In genomic region chr3:186921578-186921977, GRCh38 we compare ENCODE assay signal across 27 cellular contexts.
"Had no signal": no experiment of that assay in that cellular context is flagged by ENCODE, and none has a peak within 500 bp of the region (broad histone marks: within the 10 kb centered on the region; RNA-seq: fewer than 3 reads in every experiment).

No MANE protein-coding gene starts in this region.

- H3K4me3 Mint-ChIP-seq: activated naive CD8-positive, alpha-beta T cell; activated T-cell treated with anti-CD3 and anti-CD28 coated beads, Interleukin-2, amount 50 U/mL, for 4 hours; central memory CD8-positive, alpha-beta T cell; endodermal cell; naive thymus-derived CD8-positive, alpha-beta T cell; stimulated activated effector memory CD8-positive, alpha-beta T cell treated with anti-CD3 and anti-CD28 coated beads, Interleukin-12 subunit alpha, Interleukin-12 subunit beta, amount 100 ng/mL, for 72 hours; stimulated activated naive CD8-positive, alpha-beta T cell treated with anti-CD3 and anti-CD28 coated beads, Interleukin-15, amount 100 ng/mL, for 72 hours; WTC11 had no signal

- DNase-seq: activated CD4-positive, alpha-beta T cell treated with anti-CD3 and anti-CD28 coated beads, Interleukin-2, amount 50 U/mL, for 48 hours; activated CD8-positive, alpha-beta memory T cell treated with anti-CD3 and anti-CD28 coated beads, Interleukin-2, amount 50 U/mL, for 48 hours; activated naive CD4-positive, alpha-beta T cell; activated T-cell treated with anti-CD3 and anti-CD28 coated beads, Interleukin-2, amount 50 U/mL, for 4 hours; adrenal gland; brain microvascular endothelial cell; endodermal cell; heart right ventricle; islet precursor cell; left colon; lower lobe of right lung; naive thymus-derived CD8-positive, alpha-beta T cell; right cardiac atrium; stimulated activated CD4-positive, alpha-beta T cell treated with anti-CD3 and anti-CD28 coated beads, Interleukin-1b, Interleukin-23, amount 100 ng/mL, for 48 hours; stimulated activated naive CD8-positive, alpha-beta T cell treated with anti-CD3 and anti-CD28 coated beads, Interleukin-15, amount 100 ng/mL, for 72 hours; T-helper 1 cell; tibial artery had no signal

- H3K9me3 Mint-ChIP-seq: activated T-cell treated with anti-CD3 and anti-CD28 coated beads, Interleukin-2, amount 50 U/mL, for 4 hours; activated T-helper 2 cell treated with anti-CD3 and anti-CD28 coated beads, Interferon-gamma antibody, Interleukin-2, Interleukin-4, amounts not matched to agents 10 μg/mL and 5 μg/mL and 100 μg/mL, durations not matched to agents 14 hours and 24 hours and 36 hours; central memory CD8-positive, alpha-beta T cell; endodermal cell; naive thymus-derived CD8-positive, alpha-beta T cell; stimulated activated effector memory CD8-positive, alpha-beta T cell treated with anti-CD3 and anti-CD28 coated beads, Interleukin-12 subunit alpha, Interleukin-12 subunit beta, amount 100 ng/mL, for 72 hours; stimulated activated naive CD8-positive, alpha-beta T cell treated with anti-CD3 and anti-CD28 coated beads, Interleukin-15, amount 100 ng/mL, for 72 hours; WTC11 had no signal

- H3K27ac ChIP-seq: adrenal gland, ascending aorta, brain microvascular endothelial cell, coronary artery, gastroesophageal sphincter, heart right ventricle, lower lobe of right lung, prostate gland, skin epidermis, tibial artery had no signal

- H3K4me3 ChIP-seq: adrenal gland, ascending aorta, coronary artery, gastroesophageal sphincter, heart right ventricle, lower lobe of right lung, prostate gland, skin epidermis, tibial artery had no signal

- ATAC-seq: activated T-cell treated with anti-CD3 and anti-CD28 coated beads, Interleukin-2, amount 50 U/mL, for 4 hours; gastroesophageal sphincter; heart right ventricle; left colon; lower lobe of right lung; naive thymus-derived CD8-positive, alpha-beta T cell; stimulated activated effector memory CD8-positive, alpha-beta T cell treated with anti-CD3 and anti-CD28 coated beads, Interleukin-12 subunit alpha, Interleukin-12 subunit beta, amount 100 ng/mL, for 72 hours; stimulated activated naive CD8-positive, alpha-beta T cell treated with anti-CD3 and anti-CD28 coated beads, Interleukin-15, amount 100 ng/mL, for 72 hours; WTC11 had no signal

- H3K9me3 ChIP-seq: adrenal gland, ascending aorta, gastroesophageal sphincter, heart right ventricle, lower lobe of right lung, prostate gland, tibial artery had no signal

- H3K4me1 ChIP-seq: adrenal gland, ascending aorta, gastroesophageal sphincter, lower lobe of right lung, prostate gland, tibial artery had no signal

- H3K27me3 Mint-ChIP-seq: activated naive CD8-positive, alpha-beta T cell; central memory CD8-positive, alpha-beta T cell; naive thymus-derived CD8-positive, alpha-beta T cell; stimulated activated naive CD8-positive, alpha-beta T cell treated with anti-CD3 and anti-CD28 coated beads, Interleukin-15, amount 100 ng/mL, for 72 hours had no signal

- H3K36me3 Mint-ChIP-seq: activated naive CD8-positive, alpha-beta T cell; naive thymus-derived CD8-positive, alpha-beta T cell; stimulated activated effector memory CD8-positive, alpha-beta T cell treated with anti-CD3 and anti-CD28 coated beads, Interleukin-12 subunit alpha, Interleukin-12 subunit beta, amount 100 ng/mL, for 72 hours; WTC11 had no signal

- H3K27ac Mint-ChIP-seq: activated naive CD8-positive, alpha-beta T cell; activated T-helper 2 cell treated with anti-CD3 and anti-CD28 coated beads, Interferon-gamma antibody, Interleukin-2, Interleukin-4, amounts not matched to agents 10 μg/mL and 5 μg/mL and 100 μg/mL, durations not matched to agents 14 hours and 24 hours and 36 hours; endodermal cell; naive thymus-derived CD8-positive, alpha-beta T cell; stimulated activated effector memory CD8-positive, alpha-beta T cell treated with anti-CD3 and anti-CD28 coated beads, Interleukin-12 subunit alpha, Interleukin-12 subunit beta, amount 100 ng/mL, for 72 hours; stimulated activated naive CD8-positive, alpha-beta T cell treated with anti-CD3 and anti-CD28 coated beads, Interleukin-15, amount 100 ng/mL, for 72 hours; WTC11 had no signal

- H3K27me3 ChIP-seq: adrenal gland, ascending aorta, brain microvascular endothelial cell, gastroesophageal sphincter, heart right ventricle, tibial artery had no signal

- H3K4me1 Mint-ChIP-seq: endodermal cell, WTC11 had no signal

- H3K36me3 ChIP-seq: adrenal gland, ascending aorta, brain microvascular endothelial cell, gastroesophageal sphincter, heart right ventricle, lower lobe of right lung, prostate gland, tibial artery had no signal
